ENCODE assay signal across 14 cellular contexts in the genomic region with DNA sequence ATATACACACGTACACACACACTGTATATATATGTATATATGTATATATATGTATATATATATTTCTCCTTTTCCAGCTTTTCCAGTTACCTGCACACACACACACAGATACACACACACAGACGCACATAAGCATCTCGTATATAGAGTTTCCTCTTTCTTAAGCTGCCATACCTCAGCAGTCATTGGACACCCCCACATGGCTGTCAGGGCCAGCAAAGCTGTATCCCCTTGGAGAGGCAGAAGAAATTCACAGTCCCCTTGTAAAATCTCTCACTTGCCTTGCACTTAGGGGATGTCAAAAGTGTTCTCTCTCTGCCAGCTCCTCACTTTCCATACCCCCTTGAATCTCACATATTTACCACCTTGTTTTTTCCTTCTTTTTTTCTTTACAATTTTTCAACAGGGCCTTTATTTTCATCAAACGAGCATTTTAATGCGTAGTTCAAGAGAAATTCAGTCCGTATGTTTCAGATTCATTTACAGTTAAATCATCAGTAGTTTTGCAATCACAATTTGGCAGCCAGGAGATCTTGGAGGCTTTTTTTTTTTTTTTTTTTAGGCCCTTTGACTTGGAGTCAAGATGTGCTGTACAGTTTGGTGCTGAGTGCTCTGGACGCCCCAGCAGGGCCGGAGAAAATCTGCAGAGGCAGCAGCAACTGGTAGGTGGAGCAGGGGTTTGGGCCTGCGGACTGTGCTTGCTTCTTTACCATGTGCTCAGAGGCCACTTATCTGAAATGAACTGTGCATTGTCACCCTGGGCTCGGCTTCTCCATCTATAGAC.
A peak's percentile ranks its signal among the peaks of the same experiment; 100 is the strongest.
DNase-seq lines count a peak whose midpoint lies in the region; ATAC-seq, FAIRE-seq and TF ChIP-seq lines count a peak whose summit lies in the region.
"Had no signal": no experiment of that assay in that cellular context is flagged by ENCODE, and none has a peak within 500 bp of the region (broad histone marks: within the 10 kb centered on the region; RNA-seq: fewer than 3 reads in every experiment).

No MANE protein-coding gene starts in this region.

- TF ChIP-seq POLR2A in K562 (conservative IDR thresholded peaks at IDR 0.05) (no peak), GM12892 (IDR thresholded peaks at IDR 0.05; ENCODE audit: low read depth, low read length) (no peak)

- FAIRE-seq in K562 (lab: Jason Lieb, UNC), result no peak
- FAIRE-seq in GM12892 (lab: Jason Lieb, UNC), result no peak
- FAIRE-seq: D721Med, GM18507 had no signal

- H2AFZ ChIP-seq in GM23248 (peak overlapping the region; percentile 59), K562 (ENCODE audit: low read depth, low read length) (no peak overlapping the region)

- peak; percentile 93 for DNase-seq in GM23248
- peak in 1 of 4 experiments; percentile 9 for DNase-seq in K562 (ENCODE audit: extremely low read depth in 1 of 4, low spot score in 3 of 4)
- DNase-seq in left ventricle myocardium superior, result peak; percentile 65
- no peak for DNase-seq in 8988T
- no peak for DNase-seq in KG1 (lab: John Stamatoyannopoulos, UW)
- no peak for DNase-seq in GM12892 (ENCODE audit: insufficient read length)
- no peak for DNase-seq in SW480 (ENCODE audit: low spot score)
- DNase-seq: activated CD4-positive, alpha-beta T cell treated with anti-CD3 and anti-CD28 coated beads for 4 hours; activated gamma-delta T cell treated with Interleukin-2 at 50 U/mL for 16 hours; islet precursor cell had no signal

- H3K36me3 ChIP-seq in GM23248 (ENCODE audit: low read depth) (no peaks in the 10 kb centered on the region), K562 (ENCODE audit: control insufficient read depth, insufficient read depth, low read length) (no peaks in the 10 kb centered on the region), subcutaneous abdominal adipose tissue (ENCODE audit: control insufficient read depth in 5 of 5, insufficient read depth in 5 of 5, low read length in 5 of 5) (no peaks in the 10 kb centered on the region)
- H3K36me3 ChIP-seq: SJSA1 had no signal

- H3K9me3 ChIP-seq in GM23248 (ENCODE audit: low read depth), result no peaks in the 10 kb centered on the region
- no peaks in the 10 kb centered on the region for H3K9me3 ChIP-seq in K562 (replicated peaks; ENCODE audit: control insufficient read depth, insufficient read depth, low read depth, low read length)
- no peaks in the 10 kb centered on the region for H3K9me3 ChIP-seq in subcutaneous abdominal adipose tissue (ENCODE audit: control insufficient read depth in 5 of 5, low read length in 5 of 5)
- H3K9me3 ChIP-seq: SJSA1 had no signal

- TF ChIP-seq EP300 in K562 (IDR thresholded peaks at IDR 0.05; ENCODE audit: low read length), result no peak

- ATAC-seq in K562 (peak; percentile 68), left ventricle myocardium superior (peak; percentile 22)

- no peaks in the 10 kb centered on the region for H4K20me1 ChIP-seq in GM23248 (ENCODE audit: insufficient read depth)
- H4K20me1 ChIP-seq in K562 (replicated peaks; ENCODE audit: control insufficient read depth, insufficient read depth, low read length), result no peaks in the 10 kb centered on the region

- CTCF ChIA-PET in K562 (lab: Yijun Ruan, JAX; ENCODE audit: low intra/inter-chr PET ratio), result no interaction called here

- POLR2A ChIA-PET in K562 (lab: Yijun Ruan, JAX), result interaction anchor here (0.6 to 1.6 kb wide), 2 partner anchors 8 to 18 kb away, joined by 3 read pairs; no protein-coding TSS in a partner anchor

- intact Hi-C loops in K562 (cut with micrococcal nuclease), result no loop called here
- intact Hi-C loops in left ventricle myocardium superior (cut with micrococcal nuclease), result no loop called here

- H3K27me3 ChIP-seq in GM23248 (replicated peaks; ENCODE audit: insufficient read depth) (no peaks in the 10 kb centered on the region), K562 (ENCODE audit: control insufficient read depth in 2 of 2, insufficient read depth in 2 of 2, low read length in 2 of 2) (peaks cover 14 to 46% of the 10 kb centered on the region in 2 experiments; a peak in 4 of 5 replicates), subcutaneous abdominal adipose tissue (ENCODE audit: control insufficient read depth in 5 of 5, insufficient read depth in 4 of 5, low read length in 5 of 5) (no peaks in the 10 kb centered on the region)
- H3K27me3 ChIP-seq: SJSA1 had no signal

- no peaks in the 10 kb centered on the region for H3K9me2 ChIP-seq in GM23248 (ENCODE audit: insufficient read depth)

- H3K4me2 ChIP-seq in GM23248 (ENCODE audit: unreplicated experiment), result peak overlapping the region; percentile 84
- no peak overlapping the region for H3K4me2 ChIP-seq in K562 (ENCODE audit: insufficient read depth, low read length)

- in situ Hi-C loops in GM23248 (cut with MboI), result loop anchor here (25.0 kb wide), 1 partner anchor 247 kb away; a partner anchor contains a TSS
- in situ Hi-C loops in K562 (cut with MboI), result no loop called here

- BruUV-seq in K562 (replicated peaks; lab: Mats Ljungman, UMichigan), result no TSS peak

- WGBS in GM23248 (ENCODE audit: low coverage in 1 of 2, low lambda C conversion rate in 2 of 2, missing lambda C conversion rate in 2 of 2), 2 experiments, result 0 to 3% methylated on average over 10 of the region's 10 CpGs
- WGBS in K562 (ENCODE audit: insufficient coverage, low coverage, missing lambda C conversion rate), result 19% methylated on average over 10 of the region's 10 CpGs

- H3K4me3 ChIP-seq in GM23248 (peak overlapping the region; percentile 44; the same call in 1 of the 2 replicates), K562 (no peak overlapping the region), subcutaneous abdominal adipose tissue (ENCODE audit: low read depth in 1 of 5, low read length in 5 of 5) (no peak overlapping the region)
- H3K4me3 ChIP-seq: SJSA1 had no signal

- H3K27ac ChIP-seq in GM23248 (peak overlapping the region; percentile 93), K562 (ENCODE audit: extremely low read depth, low read depth, low read length) (no peak overlapping the region), subcutaneous abdominal adipose tissue (ENCODE audit: low read depth, low read length) (peak overlapping the region; percentile 67)

- TF ChIP-seq RAD21 in K562 (CRISPR knock-in tag; conservative IDR thresholded peaks at IDR 0.05 in 1 of 2, IDR thresholded peaks at IDR 0.05 in 1 of 2), result no peak

- no peaks in the 10 kb centered on the region for H3K9me1 ChIP-seq in K562 (ENCODE audit: control insufficient read depth, insufficient read depth, low read length)

- peaks cover 65% of the 10 kb centered on the region for H3K4me1 ChIP-seq in GM23248 (ENCODE audit: insufficient read depth)
- H3K4me1 ChIP-seq in K562 (replicated peaks in 1 of 2; ENCODE audit: control insufficient read depth in 2 of 2, insufficient read depth in 2 of 2, low read length in 2 of 2), result peaks cover 0 to under 1% of the 10 kb centered on the region in 2 experiments; a peak in 2 of 5 replicates
- H3K4me1 ChIP-seq in subcutaneous abdominal adipose tissue (ENCODE audit: control insufficient read depth in 5 of 5, insufficient read depth in 5 of 5, low read length in 5 of 5), result peaks cover 10 to 51% (median 46%) of the 10 kb centered on the region in 5 donors

- no peak for TF ChIP-seq CTCF in K562 (IDR thresholded peaks at IDR 0.05 in 2 of 3, conservative IDR thresholded peaks at IDR 0.05 in 1 of 3; ENCODE audit: insufficient read depth in 2 of 3, low read depth in 1 of 3, low read length in 3 of 3)

- H3K9ac ChIP-seq in GM23248 (peak overlapping the region; percentile 76), K562 (ENCODE audit: insufficient read depth in 1 of 2, low read depth in 2 of 2, low read length in 2 of 2) (no peak overlapping the region), subcutaneous abdominal adipose tissue (ENCODE audit: low read length in 5 of 5) (peak overlapping the region in 3 of 5 donors; percentile 14 to 73 (median 42))

- H3K79me2 ChIP-seq in GM23248 (ENCODE audit: insufficient read depth) (no peaks in the 10 kb centered on the region), K562 (ENCODE audit: control insufficient read depth, insufficient read depth, low read length) (no peaks in the 10 kb centered on the region)

- peaks cover 50% of the 10 kb centered on the region for H3F3A ChIP-seq in GM23248 (ENCODE audit: insufficient read depth)

TF ChIP-seq in K562, 482 proteins besides CTCF, POLR2A, EP300 and RAD21:
- TF ChIP-seq ZFP36 (IDR thresholded peaks at IDR 0.05; ENCODE audit: low read depth, low read length, partially characterized antibody) (peak; percentile 21), FOXK2 (conservative IDR thresholded peaks at IDR 0.05 in 1 of 2, IDR thresholded peaks at IDR 0.05 in 1 of 2; ENCODE audit: low read depth in 2 of 2) (no peak), NFE2 (IDR thresholded peaks at IDR 0.05; ENCODE audit: low read depth) (peak; percentile 26; the same call in 1 of the 2 replicates)

Comparison
In these comparisons a context has a peak if more than half of its experiments do, and no peak if none do; other contexts are left out.
1. DNase-seq: peak in GM23248 (single experiment) and left ventricle myocardium superior (single experiment); none in 8988T (single experiment), KG1 (single experiment), GM12892 (single experiment) and SW480 (single experiment).
2. H3K9ac ChIP-seq: peak in GM23248 (single experiment) and subcutaneous abdominal adipose tissue (3 of 5); none in K562 (0 of 2).